ENCODE assay signal across 12 cellular contexts in the genomic region with DNA sequence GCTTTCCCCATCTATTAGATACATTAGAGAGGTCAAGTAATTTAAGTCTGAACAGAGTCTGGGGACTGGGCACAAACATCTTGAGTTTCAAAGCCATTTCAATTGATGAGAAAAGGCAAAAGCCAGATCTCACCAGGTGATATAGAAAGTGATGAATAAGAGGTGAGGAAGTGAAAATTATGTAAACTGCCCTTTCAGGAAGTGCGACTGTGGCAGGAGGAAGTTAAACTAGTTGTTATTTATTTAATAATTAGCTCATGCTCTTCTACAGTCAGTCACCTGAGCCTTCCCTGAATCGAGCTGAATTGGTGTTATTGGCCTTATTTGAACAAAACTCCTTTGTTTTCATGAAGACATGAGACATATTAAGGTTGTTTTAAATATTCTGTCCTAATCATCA.
DNase-seq lines count a peak whose midpoint lies in the region; ATAC-seq lines count a peak whose summit lies in the region.
"Had no signal": no experiment of that assay in that cellular context is flagged by ENCODE, and none has a peak within 500 bp of the region (broad histone marks: within the 10 kb centered on the region; RNA-seq: fewer than 3 reads in every experiment).

No MANE protein-coding gene starts in this region.

- CTCF ChIA-PET in activated naive CD4-positive, alpha-beta T cell treated with anti-CD3 and anti-CD28 coated beads for 36 hours (lab: Charles Lee), result no interaction called here

- peaks cover 3% of the 10 kb centered on the region for H3K27me3 Mint-ChIP-seq in activated naive CD4-positive, alpha-beta T cell treated with anti-CD3 and anti-CD28 coated beads for 36 hours (ENCODE audit: low read depth)

- ATAC-seq in GM19043 (IDR thresholded peaks at IDR 0.05; ENCODE audit: low read depth, unreplicated experiment) (peak; percentile 95), HG02588 (IDR thresholded peaks at IDR 0.05; ENCODE audit: unreplicated experiment) (peak; percentile 89), HG03432 (IDR thresholded peaks at IDR 0.05; ENCODE audit: unreplicated experiment) (peak; percentile 83)
- ATAC-seq: sciatic nerve had no signal

- H3K4me1 Mint-ChIP-seq in activated naive CD4-positive, alpha-beta T cell treated with anti-CD3 and anti-CD28 coated beads for 36 hours (ENCODE audit: low read depth), result no peaks in the 10 kb centered on the region

- no peaks in the 10 kb centered on the region for H3K36me3 Mint-ChIP-seq in activated naive CD4-positive, alpha-beta T cell treated with anti-CD3 and anti-CD28 coated beads for 36 hours (ENCODE audit: low read depth)

- no peak overlapping the region for H3K27ac Mint-ChIP-seq in activated naive CD4-positive, alpha-beta T cell treated with anti-CD3 and anti-CD28 coated beads for 36 hours

- H3K9me3 Mint-ChIP-seq in activated naive CD4-positive, alpha-beta T cell treated with anti-CD3 and anti-CD28 coated beads for 36 hours, result no peaks in the 10 kb centered on the region

- no peak overlapping the region for H3K4me3 Mint-ChIP-seq in activated naive CD4-positive, alpha-beta T cell treated with anti-CD3 and anti-CD28 coated beads for 36 hours

- intact Hi-C loops in activated naive CD4-positive, alpha-beta T cell treated with anti-CD3 and anti-CD28 coated beads for 36 hours (cut with micrococcal nuclease), result no loop called here

- peak; percentile 25 for DNase-seq in renal cortical epithelial cell (ENCODE audit: low read depth)
- no peak for DNase-seq in NCI-H2196 treated with DMSO at 0.1 percent for 48 hours (lab: John Stamatoyannopoulos, UW; ENCODE audit: unreplicated experiment)
- no peak for DNase-seq in NCI-H82 treated with DMSO at 0.1 percent for 48 hours (lab: John Stamatoyannopoulos, UW; ENCODE audit: unreplicated experiment)
- DNase-seq in activated naive CD4-positive, alpha-beta T cell treated with anti-CD3 and anti-CD28 coated beads for 36 hours, result no peak
- DNase-seq: DMS79, NCI-H1436 treated with DMSO at 0.1 percent for 48 hours, RPMI8226, transverse colon had no signal
